14 cellular contexts compared by ENCODE assay signal in genomic region chr13:37134411-37135041, GRCh38. TPM values are rescaled to one million over a fixed set of nuclear protein-coding genes. Genes with fewer than 3 reads are reported as not detected.
DNase-seq lines count a peak whose midpoint lies in the region; ATAC-seq, FAIRE-seq and TF ChIP-seq lines count a peak whose summit lies in the region.
"Had no signal": no experiment of that assay in that cellular context is flagged by ENCODE, and none has a peak within 500 bp of the region (broad histone marks: within the 10 kb centered on the region; RNA-seq: fewer than 3 reads in every experiment).

No MANE protein-coding gene starts in this region.

- no peak for TF ChIP-seq CTCF in left ventricle myocardium inferior (IDR thresholded peaks at IDR 0.05; ENCODE audit: borderline replicate concordance)
- no peak for TF ChIP-seq CTCF in mesothelial cell of epicardium (IDR thresholded peaks at IDR 0.05; ENCODE audit: unreplicated experiment)

- H3K4me1 ChIP-seq in left ventricle myocardium inferior = no peaks in the 10 kb centered on the region
- no peaks in the 10 kb centered on the region for H3K4me1 ChIP-seq in HAP-1

- H3K27me3 Mint-ChIP-seq in mesothelial cell of epicardium (ENCODE audit: low read depth) = no peaks in the 10 kb centered on the region
- H3K27me3 Mint-ChIP-seq: central memory CD8-positive, alpha-beta T cell had no signal

- peak overlapping the region; percentile 15 for H3K4me3 Mint-ChIP-seq in mesothelial cell of epicardium
- H3K4me3 Mint-ChIP-seq: central memory CD8-positive, alpha-beta T cell had no signal

- intact Hi-C loops in left ventricle myocardium superior (cut with micrococcal nuclease) = no loop called here
- intact Hi-C loops in left ventricle myocardium inferior (cut with micrococcal nuclease) = no loop called here

- peaks cover 7% of the 10 kb centered on the region for H3K36me3 Mint-ChIP-seq in mesothelial cell of epicardium

- H3K9me3 ChIP-seq in left ventricle myocardium inferior (replicated peaks) (no peaks in the 10 kb centered on the region), HAP-1 (no peaks in the 10 kb centered on the region)

- no peaks in the 10 kb centered on the region for H3K27me3 ChIP-seq in left ventricle myocardium inferior (ENCODE audit: low read depth)
- no peaks in the 10 kb centered on the region for H3K27me3 ChIP-seq in HAP-1 (ENCODE audit: low read depth)

- H3K4me1 Mint-ChIP-seq in mesothelial cell of epicardium = peaks cover 42% of the 10 kb centered on the region
- H3K4me1 Mint-ChIP-seq: central memory CD8-positive, alpha-beta T cell had no signal

- peak; percentile 79 for FAIRE-seq in endometrium (lab: Jason Lieb, UNC)
- FAIRE-seq: A204.1 had no signal

- no peak for DNase-seq in left ventricle myocardium superior
- no peak for DNase-seq in left ventricle myocardium inferior
- DNase-seq in mesothelial cell of epicardium (ENCODE audit: low spot score in 2 of 2, unreplicated experiment in 2 of 2) = no peak
- DNase-seq in amygdala (lab: John Stamatoyannopoulos, UW) = no peak
- DNase-seq in HAP-1 (ENCODE audit: low spot score in 2 of 2) = no peak
- DNase-seq in CD1c-positive myeloid dendritic cell (ENCODE audit: extremely low spot score) = no peak
- DNase-seq: activated CD8-positive, alpha-beta memory T cell treated with anti-CD3 and anti-CD28 coated beads for 24 hours; activated gamma-delta T cell treated with Interleukin-2 at 50 U/mL for 16 hours; SHP77 treated with DMSO at 0.1 percent for 48 hours had no signal

- ATAC-seq in left ventricle myocardium superior = peak; percentile 74
- ATAC-seq in HG03460 (IDR thresholded peaks at IDR 0.05; ENCODE audit: unreplicated experiment) = no peak

- no peak overlapping the region for H3K27ac ChIP-seq in left ventricle myocardium inferior (replicated peaks)
- H3K27ac ChIP-seq: KMS-11 had no signal

- H3K27ac Mint-ChIP-seq in mesothelial cell of epicardium = peak overlapping the region; percentile 87

- H3K4me3 ChIP-seq in left ventricle myocardium inferior (no peak overlapping the region), HAP-1 (no peak overlapping the region)

- in situ Hi-C loops in HAP-1 (cut with MboI; ENCODE audit: low sequenced_read_pairs) = no loop called here

- no peaks in the 10 kb centered on the region for H3K36me3 ChIP-seq in left ventricle myocardium inferior
- no peaks in the 10 kb centered on the region for H3K36me3 ChIP-seq in HAP-1 (replicated peaks)

- peaks cover 18% of the 10 kb centered on the region for H3K9me3 Mint-ChIP-seq in mesothelial cell of epicardium
- H3K9me3 Mint-ChIP-seq: central memory CD8-positive, alpha-beta T cell had no signal

RNA-seq across cellular contexts. Expression of gene CSNK1A1L, which starts 29.1 kb away (rescaled TPM):
- total RNA-seq in left ventricle myocardium superior = not detected
- total RNA-seq in left ventricle myocardium inferior = not detected
- not detected in 3 replicates for total RNA-seq in mesothelial cell of epicardium
